Comparison of ENCODE assay signal across 2 cellular contexts in the genomic region with DNA sequence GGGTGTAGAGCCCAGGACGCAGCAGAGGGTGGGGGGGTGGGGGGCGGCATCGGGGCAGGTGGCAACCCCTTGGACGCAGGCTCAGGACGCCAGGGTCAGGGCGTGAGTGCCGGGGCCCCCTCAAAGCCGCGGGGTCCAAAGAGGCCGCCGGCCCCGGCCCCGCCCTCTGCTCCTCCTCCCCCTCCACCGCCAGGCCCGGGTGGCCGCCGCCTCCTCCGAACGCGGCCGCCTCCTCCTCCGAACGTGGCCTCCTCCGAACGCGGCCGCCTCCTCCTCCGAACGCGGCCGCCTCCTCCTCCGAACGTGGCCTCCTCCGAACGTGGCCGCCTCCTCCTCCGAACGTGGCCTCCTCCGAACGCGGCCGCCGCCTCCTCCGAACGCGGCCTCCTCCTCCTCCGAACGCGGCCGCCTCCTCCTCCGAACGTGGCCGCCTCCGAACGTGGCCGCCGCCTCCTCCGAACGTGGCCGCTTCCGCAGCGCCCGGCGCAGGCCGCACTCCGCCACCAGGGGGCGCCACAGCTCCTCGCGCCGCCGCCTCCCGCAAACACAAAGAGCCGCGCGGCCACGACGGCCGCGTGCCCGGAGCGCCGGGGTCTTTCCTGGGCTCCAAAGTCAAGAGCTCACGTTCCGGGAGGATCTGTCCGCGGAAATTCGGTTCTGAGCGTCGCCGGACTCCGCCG.
A peak's percentile ranks its signal among the peaks of the same experiment; 100 is the strongest.
TF ChIP-seq lines count a peak whose summit lies in the region.

No MANE protein-coding gene starts in this region.

TF ChIP-seq in HEK293, 187 proteins besides CTCF, POLR2A, EP300 and RAD21 (continues in another document):
- TF ChIP-seq ZNF660 (tag by site-specific recombination; IDR thresholded peaks at IDR 0.05) (peak; percentile 83), SP7 (tag by site-specific recombination; IDR thresholded peaks at IDR 0.05) (peak; percentile 44; the same call in 1 of the 2 replicates), ZEB2 (tag by site-specific recombination; IDR thresholded peaks at IDR 0.05) (0 out of 2 replicates have a peak, but pooled peaks have one; percentile 49), ZFHX2 (tag by site-specific recombination; conservative IDR thresholded peaks at IDR 0.05) (peak; percentile 89), GLIS2 (tag by site-specific recombination; IDR thresholded peaks at IDR 0.05) (0 out of 2 replicates have a peak, but pooled peaks have one; percentile 29), ZXDB (tag by site-specific recombination; IDR thresholded peaks at IDR 0.05) (no peak), KLF8 (tag by site-specific recombination; IDR thresholded peaks at IDR 0.05) (peak; percentile 40; the same call in 1 of the 2 replicates), SP2 (tag by site-specific recombination; IDR thresholded peaks at IDR 0.05) (peak; percentile 55), YY1 (tag by site-specific recombination; IDR thresholded peaks at IDR 0.05) (peak; percentile 63), ZNF544 (tag by site-specific recombination; IDR thresholded peaks at IDR 0.05) (no peak), ZNF558 (tag by site-specific recombination; IDR thresholded peaks at IDR 0.05) (no peak), EGR2 (tag by site-specific recombination; IDR thresholded peaks at IDR 0.05; ENCODE audit: low read depth) (peak; percentile 82), IKZF3 (tag by site-specific recombination; IDR thresholded peaks at IDR 0.05) (peak; percentile 28; the same call in 1 of the 2 replicates), SP3 (tag by site-specific recombination; IDR thresholded peaks at IDR 0.05) (0 out of 2 replicates have a peak, but pooled peaks have one; percentile 16), ZNF391 (tag by site-specific recombination; IDR thresholded peaks at IDR 0.05; ENCODE audit: borderline replicate concordance, low read depth) (0 out of 2 replicates have a peak, but pooled peaks have one; percentile 43)
- TF ChIP-seq, protein P1, sequence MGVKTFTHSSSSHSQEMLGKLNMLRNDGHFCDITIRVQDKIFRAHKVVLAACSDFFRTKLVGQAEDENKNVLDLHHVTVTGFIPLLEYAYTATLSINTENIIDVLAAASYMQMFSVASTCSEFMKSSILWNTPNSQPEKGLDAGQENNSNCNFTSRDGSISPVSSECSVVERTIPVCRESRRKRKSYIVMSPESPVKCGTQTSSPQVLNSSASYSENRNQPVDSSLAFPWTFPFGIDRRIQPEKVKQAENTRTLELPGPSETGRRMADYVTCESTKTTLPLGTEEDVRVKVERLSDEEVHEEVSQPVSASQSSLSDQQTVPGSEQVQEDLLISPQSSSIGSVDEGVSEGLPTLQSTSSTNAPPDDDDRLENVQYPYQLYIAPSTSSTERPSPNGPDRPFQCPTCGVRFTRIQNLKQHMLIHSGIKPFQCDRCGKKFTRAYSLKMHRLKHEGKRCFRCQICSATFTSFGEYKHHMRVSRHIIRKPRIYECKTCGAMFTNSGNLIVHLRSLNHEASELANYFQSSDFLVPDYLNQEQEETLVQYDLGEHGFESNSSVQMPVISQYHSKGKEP (tag by site-specific recombination; IDR thresholded peaks at IDR 0.05), result peak; percentile 58; the same call in 1 of the 2 replicates
- TF ChIP-seq, protein P2, sequence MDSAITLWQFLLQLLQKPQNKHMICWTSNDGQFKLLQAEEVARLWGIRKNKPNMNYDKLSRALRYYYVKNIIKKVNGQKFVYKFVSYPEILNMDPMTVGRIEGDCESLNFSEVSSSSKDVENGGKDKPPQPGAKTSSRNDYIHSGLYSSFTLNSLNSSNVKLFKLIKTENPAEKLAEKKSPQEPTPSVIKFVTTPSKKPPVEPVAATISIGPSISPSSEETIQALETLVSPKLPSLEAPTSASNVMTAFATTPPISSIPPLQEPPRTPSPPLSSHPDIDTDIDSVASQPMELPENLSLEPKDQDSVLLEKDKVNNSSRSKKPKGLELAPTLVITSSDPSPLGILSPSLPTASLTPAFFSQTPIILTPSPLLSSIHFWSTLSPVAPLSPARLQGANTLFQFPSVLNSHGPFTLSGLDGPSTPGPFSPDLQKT (IDR thresholded peaks at IDR 0.05; ENCODE audit: borderline replicate concordance, low read depth, low read length), result no peak
- TF ChIP-seq, protein P3, sequence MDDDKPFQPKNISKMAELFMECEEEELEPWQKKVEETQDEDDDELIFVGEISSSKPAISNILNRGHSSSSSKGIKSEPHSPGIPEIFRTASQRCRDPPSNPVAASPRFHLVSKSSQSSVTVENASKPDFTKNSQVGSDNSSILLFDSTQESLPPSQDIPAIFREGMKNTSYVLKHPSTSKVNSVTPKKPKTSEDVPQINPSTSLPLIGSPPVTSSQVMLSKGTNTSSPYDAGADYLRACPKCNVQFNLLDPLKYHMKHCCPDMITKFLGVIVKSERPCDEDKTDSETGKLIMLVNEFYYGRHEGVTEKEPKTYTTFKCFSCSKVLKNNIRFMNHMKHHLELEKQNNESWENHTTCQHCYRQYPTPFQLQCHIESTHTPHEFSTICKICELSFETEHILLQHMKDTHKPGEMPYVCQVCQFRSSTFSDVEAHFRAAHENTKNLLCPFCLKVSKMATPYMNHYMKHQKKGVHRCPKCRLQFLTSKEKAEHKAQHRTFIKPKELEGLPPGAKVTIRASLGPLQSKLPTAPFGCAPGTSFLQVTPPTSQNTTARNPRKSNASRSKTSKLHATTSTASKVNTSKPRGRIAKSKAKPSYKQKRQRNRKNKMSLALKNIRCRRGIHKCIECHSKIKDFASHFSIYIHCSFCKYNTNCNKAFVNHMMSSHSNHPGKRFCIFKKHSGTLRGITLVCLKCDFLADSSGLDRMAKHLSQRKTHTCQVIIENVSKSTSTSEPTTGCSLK (tag by site-specific recombination; IDR thresholded peaks at IDR 0.05), result no peak
- TF ChIP-seq, protein P4, sequence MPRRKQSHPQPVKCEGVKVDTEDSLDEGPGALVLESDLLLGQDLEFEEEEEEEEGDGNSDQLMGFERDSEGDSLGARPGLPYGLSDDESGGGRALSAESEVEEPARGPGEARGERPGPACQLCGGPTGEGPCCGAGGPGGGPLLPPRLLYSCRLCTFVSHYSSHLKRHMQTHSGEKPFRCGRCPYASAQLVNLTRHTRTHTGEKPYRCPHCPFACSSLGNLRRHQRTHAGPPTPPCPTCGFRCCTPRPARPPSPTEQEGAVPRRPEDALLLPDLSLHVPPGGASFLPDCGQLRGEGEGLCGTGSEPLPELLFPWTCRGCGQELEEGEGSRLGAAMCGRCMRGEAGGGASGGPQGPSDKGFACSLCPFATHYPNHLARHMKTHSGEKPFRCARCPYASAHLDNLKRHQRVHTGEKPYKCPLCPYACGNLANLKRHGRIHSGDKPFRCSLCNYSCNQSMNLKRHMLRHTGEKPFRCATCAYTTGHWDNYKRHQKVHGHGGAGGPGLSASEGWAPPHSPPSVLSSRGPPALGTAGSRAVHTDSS (tag by site-specific recombination; IDR thresholded peaks at IDR 0.05), result peak; percentile 40; the same call in 1 of the 2 replicates
- TF ChIP-seq, protein P5, sequence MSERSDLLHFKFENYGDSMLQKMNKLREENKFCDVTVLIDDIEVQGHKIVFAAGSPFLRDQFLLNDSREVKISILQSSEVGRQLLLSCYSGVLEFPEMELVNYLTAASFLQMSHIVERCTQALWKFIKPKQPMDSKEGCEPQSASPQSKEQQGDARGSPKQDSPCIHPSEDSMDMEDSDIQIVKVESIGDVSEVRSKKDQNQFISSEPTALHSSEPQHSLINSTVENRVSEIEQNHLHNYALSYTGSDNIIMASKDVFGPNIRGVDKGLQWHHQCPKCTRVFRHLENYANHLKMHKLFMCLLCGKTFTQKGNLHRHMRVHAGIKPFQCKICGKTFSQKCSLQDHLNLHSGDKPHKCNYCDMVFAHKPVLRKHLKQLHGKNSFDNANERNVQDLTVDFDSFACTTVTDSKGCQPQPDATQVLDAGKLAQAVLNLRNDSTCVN (tag by site-specific recombination; optimal IDR thresholded peaks at IDR 0.05), result peak; percentile 86

TF ChIP-seq in HepG2, 621 proteins besides CTCF, POLR2A, EP300 and RAD21 (continues in another document):
- no peak for TF ChIP-seq NKX3-1 (CRISPR knock-in tag; IDR thresholded peaks at IDR 0.05)
- no peak for TF ChIP-seq HCFC1 (IDR thresholded peaks at IDR 0.05; ENCODE audit: low read depth, low read length)
- TF ChIP-seq, protein P6, sequence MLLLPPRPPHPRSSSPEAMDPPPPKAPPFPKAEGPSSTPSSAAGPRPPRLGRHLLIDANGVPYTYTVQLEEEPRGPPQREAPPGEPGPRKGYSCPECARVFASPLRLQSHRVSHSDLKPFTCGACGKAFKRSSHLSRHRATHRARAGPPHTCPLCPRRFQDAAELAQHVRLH (CRISPR knock-in tag; IDR thresholded peaks at IDR 0.05; ENCODE audit: borderline replicate concordance, low read depth), result peak; percentile 69; the same call in 1 of the 2 replicates
- no peak for TF ChIP-seq U2AF1 (optimal IDR thresholded peaks at IDR 0.05; ENCODE audit: low read depth, low read length)
- TF ChIP-seq CHD2 (IDR thresholded peaks at IDR 0.05; ENCODE audit: low read depth, low read length), result no peak
- TF ChIP-seq ZNF557 (CRISPR knock-in tag; IDR thresholded peaks at IDR 0.05), result no peak
- no peak for TF ChIP-seq HOXA9 (CRISPR knock-in tag; IDR thresholded peaks at IDR 0.05; ENCODE audit: borderline replicate concordance)
- TF ChIP-seq SUZ12 (IDR thresholded peaks at IDR 0.05; ENCODE audit: low read depth, low read length), result no peak
- no peak for TF ChIP-seq ZNF101 (CRISPR knock-in tag; IDR thresholded peaks at IDR 0.05; ENCODE audit: borderline replicate concordance, low read depth)
- no peak for TF ChIP-seq XBP1 (CRISPR knock-in tag; IDR thresholded peaks at IDR 0.05)
- TF ChIP-seq, protein P7, sequence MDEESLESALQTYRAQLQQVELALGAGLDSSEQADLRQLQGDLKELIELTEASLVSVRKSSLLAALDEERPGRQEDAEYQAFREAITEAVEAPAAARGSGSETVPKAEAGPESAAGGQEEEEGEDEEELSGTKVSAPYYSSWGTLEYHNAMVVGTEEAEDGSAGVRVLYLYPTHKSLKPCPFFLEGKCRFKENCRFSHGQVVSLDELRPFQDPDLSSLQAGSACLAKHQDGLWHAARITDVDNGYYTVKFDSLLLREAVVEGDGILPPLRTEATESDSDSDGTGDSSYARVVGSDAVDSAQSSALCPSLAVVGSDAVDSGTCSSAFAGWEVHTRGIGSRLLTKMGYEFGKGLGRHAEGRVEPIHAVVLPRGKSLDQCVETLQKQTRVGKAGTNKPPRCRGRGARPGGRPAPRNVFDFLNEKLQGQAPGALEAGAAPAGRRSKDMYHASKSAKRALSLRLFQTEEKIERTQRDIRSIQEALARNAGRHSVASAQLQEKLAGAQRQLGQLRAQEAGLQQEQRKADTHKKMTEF (CRISPR knock-in tag; IDR thresholded peaks at IDR 0.05), result peak; percentile 56; the same call in 1 of the 2 replicates
- no peak for TF ChIP-seq PTBP1 (IDR thresholded peaks at IDR 0.05; ENCODE audit: low read depth, low read length, poor library complexity, severe bottlenecking)
- no peak for TF ChIP-seq IRF2 (CRISPR knock-in tag; IDR thresholded peaks at IDR 0.05)
- no peak for TF ChIP-seq PCBP1 (IDR thresholded peaks at IDR 0.05; ENCODE audit: borderline replicate concordance, low read depth, low read length)
- TF ChIP-seq, protein P8, sequence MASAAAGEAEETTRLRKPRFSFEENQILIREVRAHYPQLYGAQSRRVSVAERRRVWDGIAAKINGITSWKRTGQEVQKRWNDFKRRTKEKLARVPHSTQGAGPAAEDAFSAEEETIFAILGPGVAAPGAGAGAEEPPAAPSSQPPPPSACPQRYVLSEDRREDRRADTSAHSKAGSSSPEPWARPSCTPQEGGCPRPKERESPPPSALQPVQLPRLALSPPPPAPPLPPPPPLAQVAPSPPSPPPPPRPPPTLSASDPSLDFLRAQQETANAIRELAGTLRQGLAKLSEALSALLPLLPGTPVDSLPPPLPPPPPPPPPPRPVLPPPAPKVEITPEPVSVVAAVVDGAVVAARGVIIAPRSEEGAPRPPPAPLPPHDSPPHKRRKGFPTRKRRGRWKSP (CRISPR knock-in tag; IDR thresholded peaks at IDR 0.05), result no peak
- no peak for TF ChIP-seq ZNF878 (CRISPR knock-in tag; IDR thresholded peaks at IDR 0.05)
- TF ChIP-seq THYN1 (CRISPR knock-in tag; IDR thresholded peaks at IDR 0.05; ENCODE audit: borderline replicate concordance, low read depth), result no peak
- no peak for TF ChIP-seq ZNF205 (CRISPR knock-in tag; IDR thresholded peaks at IDR 0.05)
- TF ChIP-seq, protein P9, sequence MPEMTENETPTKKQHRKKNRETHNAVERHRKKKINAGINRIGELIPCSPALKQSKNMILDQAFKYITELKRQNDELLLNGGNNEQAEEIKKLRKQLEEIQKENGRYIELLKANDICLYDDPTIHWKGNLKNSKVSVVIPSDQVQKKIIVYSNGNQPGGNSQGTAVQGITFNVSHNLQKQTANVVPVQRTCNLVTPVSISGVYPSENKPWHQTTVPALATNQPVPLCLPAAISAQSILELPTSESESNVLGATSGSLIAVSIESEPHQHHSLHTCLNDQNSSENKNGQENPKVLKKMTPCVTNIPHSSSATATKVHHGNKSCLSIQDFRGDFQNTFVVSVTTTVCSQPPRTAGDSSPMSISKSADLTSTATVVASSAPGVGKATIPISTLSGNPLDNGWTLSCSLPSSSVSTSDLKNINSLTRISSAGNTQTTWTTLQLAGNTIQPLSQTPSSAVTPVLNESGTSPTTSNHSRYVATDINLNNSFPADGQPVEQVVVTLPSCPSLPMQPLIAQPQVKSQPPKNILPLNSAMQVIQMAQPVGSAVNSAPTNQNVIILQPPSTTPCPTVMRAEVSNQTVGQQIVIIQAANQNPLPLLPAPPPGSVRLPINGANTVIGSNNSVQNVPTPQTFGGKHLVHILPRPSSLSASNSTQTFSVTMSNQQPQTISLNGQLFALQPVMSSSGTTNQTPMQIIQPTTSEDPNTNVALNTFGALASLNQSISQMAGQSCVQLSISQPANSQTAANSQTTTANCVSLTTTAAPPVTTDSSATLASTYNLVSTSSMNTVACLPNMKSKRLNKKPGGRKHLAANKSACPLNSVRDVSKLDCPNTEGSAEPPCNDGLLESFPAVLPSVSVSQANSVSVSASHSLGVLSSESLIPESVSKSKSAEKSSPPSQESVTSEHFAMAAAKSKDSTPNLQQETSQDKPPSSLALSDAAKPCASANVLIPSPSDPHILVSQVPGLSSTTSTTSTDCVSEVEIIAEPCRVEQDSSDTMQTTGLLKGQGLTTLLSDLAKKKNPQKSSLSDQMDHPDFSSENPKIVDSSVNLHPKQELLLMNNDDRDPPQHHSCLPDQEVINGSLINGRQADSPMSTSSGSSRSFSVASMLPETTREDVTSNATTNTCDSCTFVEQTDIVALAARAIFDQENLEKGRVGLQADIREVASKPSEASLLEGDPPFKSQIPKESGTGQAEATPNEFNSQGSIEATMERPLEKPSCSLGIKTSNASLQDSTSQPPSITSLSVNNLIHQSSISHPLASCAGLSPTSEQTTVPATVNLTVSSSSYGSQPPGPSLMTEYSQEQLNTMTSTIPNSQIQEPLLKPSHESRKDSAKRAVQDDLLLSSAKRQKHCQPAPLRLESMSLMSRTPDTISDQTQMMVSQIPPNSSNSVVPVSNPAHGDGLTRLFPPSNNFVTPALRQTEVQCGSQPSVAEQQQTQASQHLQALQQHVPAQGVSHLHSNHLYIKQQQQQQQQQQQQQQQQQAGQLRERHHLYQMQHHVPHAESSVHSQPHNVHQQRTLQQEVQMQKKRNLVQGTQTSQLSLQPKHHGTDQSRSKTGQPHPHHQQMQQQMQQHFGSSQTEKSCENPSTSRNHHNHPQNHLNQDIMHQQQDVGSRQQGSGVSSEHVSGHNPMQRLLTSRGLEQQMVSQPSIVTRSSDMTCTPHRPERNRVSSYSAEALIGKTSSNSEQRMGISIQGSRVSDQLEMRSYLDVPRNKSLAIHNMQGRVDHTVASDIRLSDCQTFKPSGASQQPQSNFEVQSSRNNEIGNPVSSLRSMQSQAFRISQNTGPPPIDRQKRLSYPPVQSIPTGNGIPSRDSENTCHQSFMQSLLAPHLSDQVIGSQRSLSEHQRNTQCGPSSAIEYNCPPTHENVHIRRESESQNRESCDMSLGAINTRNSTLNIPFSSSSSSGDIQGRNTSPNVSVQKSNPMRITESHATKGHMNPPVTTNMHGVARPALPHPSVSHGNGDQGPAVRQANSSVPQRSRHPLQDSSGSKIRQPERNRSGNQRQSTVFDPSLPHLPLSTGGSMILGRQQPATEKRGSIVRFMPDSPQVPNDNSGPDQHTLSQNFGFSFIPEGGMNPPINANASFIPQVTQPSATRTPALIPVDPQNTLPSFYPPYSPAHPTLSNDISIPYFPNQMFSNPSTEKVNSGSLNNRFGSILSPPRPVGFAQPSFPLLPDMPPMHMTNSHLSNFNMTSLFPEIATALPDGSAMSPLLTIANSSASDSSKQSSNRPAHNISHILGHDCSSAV (CRISPR knock-in tag; IDR thresholded peaks at IDR 0.05; ENCODE audit: borderline replicate concordance), result no peak
- TF ChIP-seq ZNF136 (CRISPR knock-in tag; IDR thresholded peaks at IDR 0.05; ENCODE audit: low read depth), result no peak
